ENCODE assay signal across 31 cellular contexts in the genomic region with DNA sequence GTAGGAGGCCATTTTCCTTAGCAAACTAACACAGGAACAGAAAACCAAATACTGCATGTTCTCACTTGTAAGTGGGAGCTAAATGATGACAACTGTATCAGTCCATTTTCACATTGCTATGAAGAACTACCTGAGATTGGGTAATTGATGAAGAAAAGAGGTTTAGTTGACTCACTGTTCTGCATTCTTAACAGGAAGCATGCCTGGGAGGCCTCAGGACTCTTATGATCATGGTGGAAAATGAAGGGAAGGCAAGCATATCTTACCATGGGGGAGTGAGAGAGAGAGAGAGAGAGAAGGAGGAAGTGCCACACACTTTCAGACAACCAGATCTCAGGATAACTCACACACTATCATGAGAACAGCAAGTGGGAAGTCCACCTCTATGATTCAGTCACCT.
"Had no signal": no experiment of that assay in that cellular context is flagged by ENCODE, and none has a peak within 500 bp of the region (broad histone marks: within the 10 kb centered on the region; RNA-seq: fewer than 3 reads in every experiment).

No MANE protein-coding gene starts in this region.

- DNase-seq: activated CD4-positive, alpha-beta memory T cell treated with anti-CD3 and anti-CD28 coated beads for 36 hours; activated CD4-positive, alpha-beta T cell treated with anti-CD3 and anti-CD28 coated beads for 36 hours; activated CD4-positive, alpha-beta T cell treated with anti-CD3 and anti-CD28 coated beads, Interleukin-2, amount 10 ng/mL, durations not matched to agents 24 days and 14 days; activated CD4-positive, CD25-positive, alpha-beta regulatory T cell; activated CD4-positive, CD25-positive, alpha-beta regulatory T cell treated with anti-CD3 and anti-CD28 coated beads, Interleukin-2, amount 50 U/mL, for 72 hours; activated CD8-positive, alpha-beta memory T cell treated with anti-CD3 and anti-CD28 coated beads, Interleukin-2, amount 10 ng/mL, durations not matched to agents 7 days and 5 days; activated CD8-positive, alpha-beta memory T cell treated with anti-CD3 and anti-CD28 coated beads, Interleukin-2, amount 50 U/mL, for 4 hours; activated CD8-positive, alpha-beta T cell treated with anti-CD3 and anti-CD28 coated beads, Interleukin-2, amount 10 ng/mL, durations not matched to agents 7 days and 5 days; activated effector memory CD4-positive, alpha-beta T cell treated with anti-CD3 and anti-CD28 coated beads, Interleukin-2, amount 50 U/mL, for 16 hours; activated naive CD4-positive, alpha-beta T cell treated with anti-CD3 and anti-CD28 coated beads for 36 hours; activated naive CD8-positive, alpha-beta T cell treated with anti-CD3 and anti-CD28 coated beads for 36 hours; activated naive CD8-positive, alpha-beta T cell treated with anti-CD3 and anti-CD28 coated beads, Interleukin-2, amount 50 U/mL, for 24 hours; activated T-cell treated with anti-CD3 and anti-CD28 coated beads, Interleukin-2, amount 50 U/mL, for 1 hour; activated T-cell treated with anti-CD3 and anti-CD28 coated beads, Interleukin-2, amount 50 U/mL, for 48 hours; adrenal gland; dermis blood vessel endothelial cell; effector CD8-positive, alpha-beta T cell; foreskin fibroblast; gastrocnemius medialis; glutamatergic neuron; heart left ventricle; T-helper 2 cell had no signal

- H3K27ac Mint-ChIP-seq: activated CD4-positive, alpha-beta memory T cell treated with anti-CD3 and anti-CD28 coated beads for 36 hours; activated CD4-positive, alpha-beta T cell treated with anti-CD3 and anti-CD28 coated beads for 36 hours; activated CD4-positive, alpha-beta T cell treated with anti-CD3 and anti-CD28 coated beads, Interleukin-2, amount 10 ng/mL, durations not matched to agents 24 days and 14 days; activated CD8-positive, alpha-beta memory T cell treated with anti-CD3 and anti-CD28 coated beads, Interleukin-2, amount 10 ng/mL, durations not matched to agents 7 days and 5 days; activated CD8-positive, alpha-beta T cell treated with anti-CD3 and anti-CD28 coated beads, Interleukin-2, amount 10 ng/mL, durations not matched to agents 7 days and 5 days; activated naive CD4-positive, alpha-beta T cell treated with anti-CD3 and anti-CD28 coated beads for 36 hours; activated naive CD4-positive, alpha-beta T cell treated with anti-CD3 and anti-CD28 coated beads, Interleukin-2, amount 50 U/mL, for 24 hours; activated naive CD8-positive, alpha-beta T cell treated with anti-CD3 and anti-CD28 coated beads for 36 hours; activated naive CD8-positive, alpha-beta T cell treated with anti-CD3 and anti-CD28 coated beads, Interleukin-2, amount 50 U/mL, for 24 hours; activated T-helper 1 cell treated with anti-CD3 and anti-CD28 coated beads, Interleukin-12 subunit alpha, Interleukin-12 subunit beta, Interleukin-2, Interleukin-4 antibody, amounts not matched to agents 30 ng/mL and 10 ng/mL and 1 ng/mL, durations not matched to agents 14 hours and 24 hours and 36 hours; activated T-helper 2 cell treated with anti-CD3 and anti-CD28 coated beads, Interferon-gamma antibody, Interleukin-2, Interleukin-4, amounts not matched to agents 10 μg/mL and 5 μg/mL and 100 μg/mL, durations not matched to agents 14 hours and 24 hours and 36 hours; brain had no signal

- ATAC-seq: activated CD4-positive, alpha-beta T cell treated with anti-CD3 and anti-CD28 coated beads for 36 hours; activated CD8-positive, alpha-beta memory T cell treated with anti-CD3 and anti-CD28 coated beads, Interleukin-2, amount 10 ng/mL, durations not matched to agents 7 days and 5 days; activated CD8-positive, alpha-beta T cell treated with anti-CD3 and anti-CD28 coated beads, Interleukin-2, amount 10 ng/mL, durations not matched to agents 7 days and 5 days; activated naive CD8-positive, alpha-beta T cell treated with anti-CD3 and anti-CD28 coated beads, Interleukin-2, amount 50 U/mL, for 24 hours; esophagus mucosa; gastrocnemius medialis; heart left ventricle had no signal

- H3K9me3 Mint-ChIP-seq: activated CD4-positive, alpha-beta T cell treated with anti-CD3 and anti-CD28 coated beads, Interleukin-2, amount 10 ng/mL, durations not matched to agents 24 days and 14 days; activated naive CD4-positive, alpha-beta T cell treated with anti-CD3 and anti-CD28 coated beads, Interleukin-2, amount 50 U/mL, for 24 hours; activated T-helper 1 cell treated with anti-CD3 and anti-CD28 coated beads, Interleukin-12 subunit alpha, Interleukin-12 subunit beta, Interleukin-2, Interleukin-4 antibody, amounts not matched to agents 30 ng/mL and 10 ng/mL and 1 ng/mL, durations not matched to agents 14 hours and 24 hours and 36 hours had no signal

- H3K4me3 ChIP-seq: adrenal gland, ascending aorta, breast epithelium, coronary artery, gastrocnemius medialis, heart left ventricle had no signal

- H3K4me1 ChIP-seq: ascending aorta, breast epithelium, gastrocnemius medialis had no signal

- H3K9me3 ChIP-seq: adrenal gland, ascending aorta, breast epithelium, gastrocnemius medialis had no signal

- H3K4me3 Mint-ChIP-seq: activated CD4-positive, alpha-beta memory T cell treated with anti-CD3 and anti-CD28 coated beads for 36 hours; activated CD4-positive, alpha-beta T cell treated with anti-CD3 and anti-CD28 coated beads for 36 hours; activated CD4-positive, alpha-beta T cell treated with anti-CD3 and anti-CD28 coated beads, Interleukin-2, amount 10 ng/mL, durations not matched to agents 24 days and 14 days; activated CD8-positive, alpha-beta memory T cell treated with anti-CD3 and anti-CD28 coated beads, Interleukin-2, amount 10 ng/mL, durations not matched to agents 7 days and 5 days; activated CD8-positive, alpha-beta T cell treated with anti-CD3 and anti-CD28 coated beads, Interleukin-2, amount 10 ng/mL, durations not matched to agents 7 days and 5 days; activated naive CD4-positive, alpha-beta T cell treated with anti-CD3 and anti-CD28 coated beads for 36 hours; activated naive CD4-positive, alpha-beta T cell treated with anti-CD3 and anti-CD28 coated beads, Interleukin-2, amount 50 U/mL, for 24 hours; activated naive CD8-positive, alpha-beta T cell treated with anti-CD3 and anti-CD28 coated beads for 36 hours; activated naive CD8-positive, alpha-beta T cell treated with anti-CD3 and anti-CD28 coated beads, Interleukin-2, amount 50 U/mL, for 24 hours; activated T-helper 1 cell treated with anti-CD3 and anti-CD28 coated beads, Interleukin-12 subunit alpha, Interleukin-12 subunit beta, Interleukin-2, Interleukin-4 antibody, amounts not matched to agents 30 ng/mL and 10 ng/mL and 1 ng/mL, durations not matched to agents 14 hours and 24 hours and 36 hours; brain; central memory CD8-positive, alpha-beta T cell had no signal

- H3K27me3 Mint-ChIP-seq: activated CD4-positive, alpha-beta T cell treated with anti-CD3 and anti-CD28 coated beads for 36 hours; activated CD4-positive, alpha-beta T cell treated with anti-CD3 and anti-CD28 coated beads, Interleukin-2, amount 10 ng/mL, durations not matched to agents 24 days and 14 days; activated CD8-positive, alpha-beta memory T cell treated with anti-CD3 and anti-CD28 coated beads, Interleukin-2, amount 10 ng/mL, durations not matched to agents 7 days and 5 days; activated naive CD4-positive, alpha-beta T cell treated with anti-CD3 and anti-CD28 coated beads, Interleukin-2, amount 50 U/mL, for 24 hours; activated naive CD8-positive, alpha-beta T cell treated with anti-CD3 and anti-CD28 coated beads for 36 hours; brain; central memory CD8-positive, alpha-beta T cell had no signal

- H3K36me3 ChIP-seq: adrenal gland, ascending aorta, breast epithelium, gastrocnemius medialis, heart left ventricle had no signal

- H3K27me3 ChIP-seq: adrenal gland, ascending aorta, breast epithelium, gastrocnemius medialis, heart left ventricle had no signal

- H3K4me1 Mint-ChIP-seq: activated CD4-positive, alpha-beta T cell treated with anti-CD3 and anti-CD28 coated beads for 36 hours; activated CD4-positive, alpha-beta T cell treated with anti-CD3 and anti-CD28 coated beads, Interleukin-2, amount 10 ng/mL, durations not matched to agents 24 days and 14 days; activated CD8-positive, alpha-beta memory T cell treated with anti-CD3 and anti-CD28 coated beads, Interleukin-2, amount 10 ng/mL, durations not matched to agents 7 days and 5 days; activated naive CD4-positive, alpha-beta T cell treated with anti-CD3 and anti-CD28 coated beads, Interleukin-2, amount 50 U/mL, for 24 hours; activated naive CD8-positive, alpha-beta T cell treated with anti-CD3 and anti-CD28 coated beads for 36 hours; activated naive CD8-positive, alpha-beta T cell treated with anti-CD3 and anti-CD28 coated beads, Interleukin-2, amount 50 U/mL, for 24 hours; brain; central memory CD8-positive, alpha-beta T cell had no signal

- H3K36me3 Mint-ChIP-seq: activated CD8-positive, alpha-beta memory T cell treated with anti-CD3 and anti-CD28 coated beads, Interleukin-2, amount 10 ng/mL, durations not matched to agents 7 days and 5 days; activated naive CD4-positive, alpha-beta T cell treated with anti-CD3 and anti-CD28 coated beads, Interleukin-2, amount 50 U/mL, for 24 hours; activated naive CD8-positive, alpha-beta T cell treated with anti-CD3 and anti-CD28 coated beads for 36 hours had no signal
